1 cellular context compared by ENCODE assay signal in genomic region chr4:16082038-16082423, GRCh38.
TF ChIP-seq lines count a peak whose summit lies in the region.

No MANE protein-coding gene starts in this region.

TF ChIP-seq in GM23338, 12 proteins besides CTCF, POLR2A, EP300 and RAD21 (continued from another document):
- TF ChIP-seq CREB1 (CRISPR knock-in tag; IDR thresholded peaks at IDR 0.05; ENCODE audit: low read depth), result no peak
- TF ChIP-seq ZNF331 (CRISPR knock-in tag; IDR thresholded peaks at IDR 0.05; ENCODE audit: low read depth), result no peak
- TF ChIP-seq ZNF114 (CRISPR knock-in tag; IDR thresholded peaks at IDR 0.05), result no peak
- TF ChIP-seq, protein P1, sequence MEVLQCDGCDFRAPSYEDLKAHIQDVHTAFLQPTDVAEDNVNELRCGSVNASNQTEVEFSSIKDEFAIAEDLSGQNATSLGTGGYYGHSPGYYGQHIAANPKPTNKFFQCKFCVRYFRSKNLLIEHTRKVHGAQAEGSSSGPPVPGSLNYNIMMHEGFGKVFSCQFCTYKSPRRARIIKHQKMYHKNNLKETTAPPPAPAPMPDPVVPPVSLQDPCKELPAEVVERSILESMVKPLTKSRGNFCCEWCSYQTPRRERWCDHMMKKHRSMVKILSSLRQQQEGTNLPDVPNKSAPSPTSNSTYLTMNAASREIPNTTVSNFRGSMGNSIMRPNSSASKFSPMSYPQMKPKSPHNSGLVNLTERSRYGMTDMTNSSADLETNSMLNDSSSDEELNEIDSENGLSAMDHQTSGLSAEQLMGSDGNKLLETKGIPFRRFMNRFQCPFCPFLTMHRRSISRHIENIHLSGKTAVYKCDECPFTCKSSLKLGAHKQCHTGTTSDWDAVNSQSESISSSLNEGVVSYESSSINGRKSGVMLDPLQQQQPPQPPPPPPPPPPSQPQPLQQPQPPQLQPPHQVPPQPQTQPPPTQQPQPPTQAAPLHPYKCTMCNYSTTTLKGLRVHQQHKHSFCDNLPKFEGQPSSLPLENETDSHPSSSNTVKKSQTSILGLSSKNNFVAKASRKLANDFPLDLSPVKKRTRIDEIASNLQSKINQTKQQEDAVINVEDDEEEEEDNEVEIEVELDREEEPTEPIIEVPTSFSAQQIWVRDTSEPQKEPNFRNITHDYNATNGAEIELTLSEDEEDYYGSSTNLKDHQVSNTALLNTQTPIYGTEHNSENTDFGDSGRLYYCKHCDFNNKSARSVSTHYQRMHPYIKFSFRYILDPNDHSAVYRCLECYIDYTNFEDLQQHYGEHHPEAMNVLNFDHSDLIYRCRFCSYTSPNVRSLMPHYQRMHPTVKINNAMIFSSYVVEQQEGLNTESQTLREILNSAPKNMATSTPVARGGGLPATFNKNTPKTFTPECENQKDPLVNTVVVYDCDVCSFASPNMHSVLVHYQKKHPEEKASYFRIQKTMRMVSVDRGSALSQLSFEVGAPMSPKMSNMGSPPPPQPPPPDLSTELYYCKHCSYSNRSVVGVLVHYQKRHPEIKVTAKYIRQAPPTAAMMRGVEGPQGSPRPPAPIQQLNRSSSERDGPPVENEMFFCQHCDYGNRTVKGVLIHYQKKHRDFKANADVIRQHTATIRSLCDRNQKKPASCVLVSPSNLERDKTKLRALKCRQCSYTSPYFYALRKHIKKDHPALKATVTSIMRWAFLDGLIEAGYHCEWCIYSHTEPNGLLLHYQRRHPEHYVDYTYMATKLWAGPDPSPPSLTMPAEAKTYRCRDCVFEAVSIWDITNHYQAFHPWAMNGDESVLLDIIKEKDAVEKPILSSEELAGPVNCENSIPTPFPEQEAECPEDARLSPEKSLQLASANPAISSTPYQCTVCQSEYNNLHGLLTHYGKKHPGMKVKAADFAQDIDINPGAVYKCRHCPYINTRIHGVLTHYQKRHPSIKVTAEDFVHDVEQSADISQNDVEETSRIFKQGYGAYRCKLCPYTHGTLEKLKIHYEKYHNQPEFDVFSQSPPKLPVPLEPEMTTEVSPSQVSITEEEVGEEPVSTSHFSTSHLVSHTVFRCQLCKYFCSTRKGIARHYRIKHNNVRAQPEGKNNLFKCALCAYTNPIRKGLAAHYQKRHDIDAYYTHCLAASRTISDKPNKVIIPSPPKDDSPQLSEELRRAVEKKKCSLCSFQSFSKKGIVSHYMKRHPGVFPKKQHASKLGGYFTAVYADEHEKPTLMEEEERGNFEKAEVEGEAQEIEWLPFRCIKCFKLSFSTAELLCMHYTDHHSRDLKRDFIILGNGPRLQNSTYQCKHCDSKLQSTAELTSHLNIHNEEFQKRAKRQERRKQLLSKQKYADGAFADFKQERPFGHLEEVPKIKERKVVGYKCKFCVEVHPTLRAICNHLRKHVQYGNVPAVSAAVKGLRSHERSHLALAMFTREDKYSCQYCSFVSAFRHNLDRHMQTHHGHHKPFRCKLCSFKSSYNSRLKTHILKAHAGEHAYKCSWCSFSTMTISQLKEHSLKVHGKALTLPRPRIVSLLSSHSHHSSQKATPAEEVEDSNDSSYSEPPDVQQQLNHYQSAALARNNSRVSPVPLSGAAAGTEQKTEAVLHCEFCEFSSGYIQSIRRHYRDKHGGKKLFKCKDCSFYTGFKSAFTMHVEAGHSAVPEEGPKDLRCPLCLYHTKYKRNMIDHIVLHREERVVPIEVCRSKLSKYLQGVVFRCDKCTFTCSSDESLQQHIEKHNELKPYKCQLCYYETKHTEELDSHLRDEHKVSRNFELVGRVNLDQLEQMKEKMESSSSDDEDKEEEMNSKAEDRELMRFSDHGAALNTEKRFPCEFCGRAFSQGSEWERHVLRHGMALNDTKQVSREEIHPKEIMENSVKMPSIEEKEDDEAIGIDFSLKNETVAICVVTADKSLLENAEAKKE (CRISPR knock-in tag; IDR thresholded peaks at IDR 0.05), result no peak
